Comparison of ENCODE assay signal across 1 cellular context in genomic region chr15:71784719-71785118, GRCh38.
TF ChIP-seq lines count a peak whose summit lies in the region.

No MANE protein-coding gene starts in this region.

TF ChIP-seq in SK-N-SH, 30 proteins besides CTCF, POLR2A, EP300 and RAD21 (continued from another document):
- no peak for TF ChIP-seq USF2 (IDR thresholded peaks at IDR 0.05; ENCODE audit: borderline replicate concordance, low read depth, low read length)
- TF ChIP-seq EZH2phosphoT487 (IDR thresholded peaks at IDR 0.05; ENCODE audit: borderline replicate concordance, low read depth) = no peak
